In genomic region chr1:223717123-223717522, GRCh38 we compare ENCODE assay signal across 1 cellular context.
A peak's percentile ranks its signal among the peaks of the same experiment; 100 is the strongest.
TF ChIP-seq lines count a peak whose summit lies in the region.

No MANE protein-coding gene starts in this region.

TF ChIP-seq in H1, 55 proteins besides CTCF, POLR2A, EP300 and RAD21:
- TF ChIP-seq CEBPB (IDR thresholded peaks at IDR 0.05; ENCODE audit: low read depth, low read length) (peak; percentile 79), BACH1 (IDR thresholded peaks at IDR 0.05; ENCODE audit: low read length) (no peak)
